In genomic region chr2:113756088-113757058, GRCh38 we compare ENCODE assay signal across 1 cellular context.
A peak's percentile ranks its signal among the peaks of the same experiment; 100 is the strongest.
TF ChIP-seq lines count a peak whose summit lies in the region.

Gene SLC35F5, minus strand, starts transcription at chr2:113756642. Its CDS starts 233 bp downstream, at chr2:113756409.

TF ChIP-seq in HepG2, 621 proteins besides CTCF, POLR2A, EP300 and RAD21 (continued from another document):
- TF ChIP-seq, protein P1, sequence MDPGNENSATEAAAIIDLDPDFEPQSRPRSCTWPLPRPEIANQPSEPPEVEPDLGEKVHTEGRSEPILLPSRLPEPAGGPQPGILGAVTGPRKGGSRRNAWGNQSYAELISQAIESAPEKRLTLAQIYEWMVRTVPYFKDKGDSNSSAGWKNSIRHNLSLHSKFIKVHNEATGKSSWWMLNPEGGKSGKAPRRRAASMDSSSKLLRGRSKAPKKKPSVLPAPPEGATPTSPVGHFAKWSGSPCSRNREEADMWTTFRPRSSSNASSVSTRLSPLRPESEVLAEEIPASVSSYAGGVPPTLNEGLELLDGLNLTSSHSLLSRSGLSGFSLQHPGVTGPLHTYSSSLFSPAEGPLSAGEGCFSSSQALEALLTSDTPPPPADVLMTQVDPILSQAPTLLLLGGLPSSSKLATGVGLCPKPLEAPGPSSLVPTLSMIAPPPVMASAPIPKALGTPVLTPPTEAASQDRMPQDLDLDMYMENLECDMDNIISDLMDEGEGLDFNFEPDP (CRISPR knock-in tag; conservative IDR thresholded peaks at IDR 0.05): peak; percentile 77; the same call in 1 of the 2 replicates
- TF ChIP-seq TEAD2 (CRISPR knock-in tag; IDR thresholded peaks at IDR 0.05): peak; percentile 67; the same call in 1 of the 2 replicates
- peak; percentile 47; the same call in 1 of the 2 replicates for TF ChIP-seq ZBTB42 (CRISPR knock-in tag; IDR thresholded peaks at IDR 0.05)
- TF ChIP-seq SRSF9 (IDR thresholded peaks at IDR 0.05; ENCODE audit: borderline replicate concordance, insufficient read depth, low read depth, low read length, poor library complexity, severe bottlenecking): no peak
- TF ChIP-seq, protein P2, sequence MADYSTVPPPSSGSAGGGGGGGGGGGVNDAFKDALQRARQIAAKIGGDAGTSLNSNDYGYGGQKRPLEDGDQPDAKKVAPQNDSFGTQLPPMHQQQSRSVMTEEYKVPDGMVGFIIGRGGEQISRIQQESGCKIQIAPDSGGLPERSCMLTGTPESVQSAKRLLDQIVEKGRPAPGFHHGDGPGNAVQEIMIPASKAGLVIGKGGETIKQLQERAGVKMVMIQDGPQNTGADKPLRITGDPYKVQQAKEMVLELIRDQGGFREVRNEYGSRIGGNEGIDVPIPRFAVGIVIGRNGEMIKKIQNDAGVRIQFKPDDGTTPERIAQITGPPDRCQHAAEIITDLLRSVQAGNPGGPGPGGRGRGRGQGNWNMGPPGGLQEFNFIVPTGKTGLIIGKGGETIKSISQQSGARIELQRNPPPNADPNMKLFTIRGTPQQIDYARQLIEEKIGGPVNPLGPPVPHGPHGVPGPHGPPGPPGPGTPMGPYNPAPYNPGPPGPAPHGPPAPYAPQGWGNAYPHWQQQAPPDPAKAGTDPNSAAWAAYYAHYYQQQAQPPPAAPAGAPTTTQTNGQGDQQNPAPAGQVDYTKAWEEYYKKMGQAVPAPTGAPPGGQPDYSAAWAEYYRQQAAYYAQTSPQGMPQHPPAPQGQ (CRISPR knock-in tag; IDR thresholded peaks at IDR 0.05; ENCODE audit: borderline replicate concordance): 0 out of 2 replicates have a peak, but pooled peaks have one; percentile 46
- TF ChIP-seq, protein P3, sequence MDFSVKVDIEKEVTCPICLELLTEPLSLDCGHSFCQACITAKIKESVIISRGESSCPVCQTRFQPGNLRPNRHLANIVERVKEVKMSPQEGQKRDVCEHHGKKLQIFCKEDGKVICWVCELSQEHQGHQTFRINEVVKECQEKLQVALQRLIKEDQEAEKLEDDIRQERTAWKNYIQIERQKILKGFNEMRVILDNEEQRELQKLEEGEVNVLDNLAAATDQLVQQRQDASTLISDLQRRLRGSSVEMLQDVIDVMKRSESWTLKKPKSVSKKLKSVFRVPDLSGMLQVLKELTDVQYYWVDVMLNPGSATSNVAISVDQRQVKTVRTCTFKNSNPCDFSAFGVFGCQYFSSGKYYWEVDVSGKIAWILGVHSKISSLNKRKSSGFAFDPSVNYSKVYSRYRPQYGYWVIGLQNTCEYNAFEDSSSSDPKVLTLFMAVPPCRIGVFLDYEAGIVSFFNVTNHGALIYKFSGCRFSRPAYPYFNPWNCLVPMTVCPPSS (IDR thresholded peaks at IDR 0.05): no peak
- TF ChIP-seq ZNF878 (CRISPR knock-in tag; IDR thresholded peaks at IDR 0.05): 0 out of 2 replicates have a peak, but pooled peaks have one; percentile 53
- peak; percentile 96 for TF ChIP-seq DBP (CRISPR knock-in tag; IDR thresholded peaks at IDR 0.05; ENCODE audit: not compliant biosample characterization)
- TF ChIP-seq, protein P4, sequence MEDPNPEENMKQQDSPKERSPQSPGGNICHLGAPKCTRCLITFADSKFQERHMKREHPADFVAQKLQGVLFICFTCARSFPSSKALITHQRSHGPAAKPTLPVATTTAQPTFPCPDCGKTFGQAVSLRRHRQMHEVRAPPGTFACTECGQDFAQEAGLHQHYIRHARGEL (CRISPR knock-in tag; IDR thresholded peaks at IDR 0.05): peak; percentile 54; the same call in 1 of the 2 replicates
- no peak; the same call in 1 of the 2 replicates for TF ChIP-seq RNF2 (conservative IDR thresholded peaks at IDR 0.05; ENCODE audit: low read depth)
- TF ChIP-seq ATF7 (IDR thresholded peaks at IDR 0.05): peak; percentile 100
- TF ChIP-seq ATF7 (CRISPR knock-in tag; IDR thresholded peaks at IDR 0.05): peak; percentile 98
- peak; percentile 59; the same call in 1 of the 2 replicates for TF ChIP-seq MYNN (CRISPR knock-in tag; IDR thresholded peaks at IDR 0.05; ENCODE audit: low read depth)
- peak; percentile 89; the same call in 1 of the 2 replicates for TF ChIP-seq ZNF879 (CRISPR knock-in tag; IDR thresholded peaks at IDR 0.05)
- TF ChIP-seq ZNF446 (CRISPR knock-in tag; IDR thresholded peaks at IDR 0.05): peak; percentile 77; the same call in 1 of the 2 replicates
- TF ChIP-seq RXRA (CRISPR knock-in tag; IDR thresholded peaks at IDR 0.05): peak; percentile 92
- peak; percentile 74 for TF ChIP-seq GATA4 (IDR thresholded peaks at IDR 0.05; ENCODE audit: borderline replicate concordance, low read depth)
- TF ChIP-seq, protein P5, sequence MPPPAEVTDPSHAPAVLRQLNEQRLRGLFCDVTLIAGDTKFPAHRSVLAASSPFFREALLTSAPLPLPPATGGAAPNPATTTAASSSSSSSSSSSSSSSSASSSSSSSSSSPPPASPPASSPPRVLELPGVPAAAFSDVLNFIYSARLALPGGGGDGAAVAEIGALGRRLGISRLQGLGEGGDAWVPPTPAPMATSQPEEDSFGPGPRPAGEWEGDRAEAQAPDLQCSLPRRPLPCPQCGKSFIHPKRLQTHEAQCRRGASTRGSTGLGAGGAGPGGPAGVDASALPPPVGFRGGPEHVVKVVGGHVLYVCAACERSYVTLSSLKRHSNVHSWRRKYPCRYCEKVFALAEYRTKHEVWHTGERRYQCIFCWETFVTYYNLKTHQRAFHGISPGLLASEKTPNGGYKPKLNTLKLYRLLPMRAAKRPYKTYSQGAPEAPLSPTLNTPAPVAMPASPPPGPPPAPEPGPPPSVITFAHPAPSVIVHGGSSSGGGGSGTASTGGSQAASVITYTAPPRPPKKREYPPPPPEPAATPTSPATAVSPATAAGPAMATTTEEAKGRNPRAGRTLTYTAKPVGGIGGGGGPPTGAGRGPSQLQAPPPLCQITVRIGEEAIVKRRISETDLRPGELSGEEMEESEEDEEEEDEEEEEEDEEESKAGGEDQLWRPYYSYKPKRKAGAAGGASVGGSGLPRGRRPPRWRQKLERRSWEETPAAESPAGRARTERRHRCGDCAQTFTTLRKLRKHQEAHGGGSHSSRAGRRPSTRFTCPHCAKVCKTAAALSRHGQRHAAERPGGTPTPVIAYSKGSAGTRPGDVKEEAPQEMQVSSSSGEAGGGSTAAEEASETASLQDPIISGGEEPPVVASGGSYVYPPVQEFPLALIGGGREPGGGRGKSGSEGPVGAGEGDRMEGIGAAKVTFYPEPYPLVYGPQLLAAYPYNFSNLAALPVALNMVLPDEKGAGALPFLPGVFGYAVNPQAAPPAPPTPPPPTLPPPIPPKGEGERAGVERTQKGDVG (CRISPR knock-in tag; IDR thresholded peaks at IDR 0.05; ENCODE audit: borderline replicate concordance): no peak; the same call in 1 of the 2 replicates
- 0 out of 2 replicates have a peak, but pooled peaks have one; percentile 58 for TF ChIP-seq HNRNPUL1 (IDR thresholded peaks at IDR 0.05; ENCODE audit: low read depth, low read length)
- peak; percentile 99 for TF ChIP-seq KMT2A (CRISPR knock-in tag; IDR thresholded peaks at IDR 0.05)
